Comparison of ENCODE assay signal across 9 cellular contexts in genomic region chr12:53096089-53096741, GRCh38. TPM values are rescaled to one million over a fixed set of nuclear protein-coding genes. Genes with fewer than 3 reads are reported as not detected.
DNase-seq lines count a peak whose midpoint lies in the region; ATAC-seq and TF ChIP-seq lines count a peak whose summit lies in the region.
"Had no signal": no experiment of that assay in that cellular context is flagged by ENCODE, and none has a peak within 500 bp of the region (broad histone marks: within the 10 kb centered on the region; RNA-seq: fewer than 3 reads in every experiment).

No MANE protein-coding gene starts in this region.

- H3K27ac Mint-ChIP-seq in glutamatergic neuron (ENCODE audit: unreplicated experiment) = no peak overlapping the region

- peak overlapping the region; percentile 76 for H3K4me3 ChIP-seq in AG09309 (ENCODE audit: control insufficient read depth, low read depth, low read length)

- no peaks in the 10 kb centered on the region for H3K36me3 Mint-ChIP-seq in glutamatergic neuron (ENCODE audit: unreplicated experiment)

- ATAC-seq in GM21360 (IDR thresholded peaks at IDR 0.05; ENCODE audit: unreplicated experiment) = no peak

- H3K4me3 Mint-ChIP-seq in glutamatergic neuron (ENCODE audit: unreplicated experiment) = no peak overlapping the region

- DNase-seq in AG09309 (ENCODE audit: low read depth) (peak; percentile 74), LHCN-M2 (ENCODE audit: low read depth) (peak; percentile 39), epidermal melanocyte (ENCODE audit: insufficient read length, low spot score) (peak; percentile 28), myocyte (ENCODE audit: low read depth) (peak; percentile 26), glutamatergic neuron (no peak), HPDE6-E6E7 (ENCODE audit: extremely low spot score) (no peak), NCI-H1930 (lab: John Stamatoyannopoulos, UW) (no peak)

- peaks cover 6% of the 10 kb centered on the region for H3K9me3 Mint-ChIP-seq in glutamatergic neuron (ENCODE audit: unreplicated experiment)

- peaks cover 32% of the 10 kb centered on the region for H3K27me3 Mint-ChIP-seq in glutamatergic neuron (ENCODE audit: unreplicated experiment)

- TF ChIP-seq CTCF in AG09309 (IDR thresholded peaks at IDR 0.05; ENCODE audit: control insufficient read depth, insufficient read depth, low read depth, low read length, missing control alignments) (no peak), glutamatergic neuron (IDR thresholded peaks at IDR 0.05; ENCODE audit: partially characterized antibody, unreplicated experiment) (no peak)

- H3K4me1 Mint-ChIP-seq in glutamatergic neuron (ENCODE audit: low read depth, unreplicated experiment) = peaks cover 8% of the 10 kb centered on the region

RNA-seq across cellular contexts. Expression of gene IGFBP6, which starts 1.3 kb away (rescaled TPM):
- total RNA-seq in LHCN-M2 (2014; rRNA removed) = 178 and 231 TPM in 2 replicates
- polyA plus RNA-seq in LHCN-M2 (2012) = 127 TPM
- total RNA-seq in myocyte = 42.5 and 49.8 TPM in 2 replicates
- 17.4 TPM for polyA plus RNA-seq in myocyte (2012)
- not detected for total RNA-seq in glutamatergic neuron (ENCODE audit: unreplicated experiment)

RNA-seq across cellular contexts. Expression of gene SOAT2, which starts 7.1 kb away (rescaled TPM):
- total RNA-seq in LHCN-M2 (2014; rRNA removed) (not detected in 2 replicates), myocyte (not detected in 2 replicates), glutamatergic neuron (ENCODE audit: unreplicated experiment) (not detected)
- polyA plus RNA-seq in LHCN-M2 (2012) = not detected
- not detected for polyA plus RNA-seq in myocyte (2012)
- total RNA-seq: HT1080 had no signal

RNA-seq across cellular contexts. Expression of gene SPRYD3, which starts 17.0 kb away (rescaled TPM):
- total RNA-seq in LHCN-M2 (2014; rRNA removed) (20.0 and 21.9 TPM in 2 replicates), myocyte (25.7 and 35.7 TPM in 2 replicates), glutamatergic neuron (ENCODE audit: unreplicated experiment) (13.9 TPM)
- 32.5 TPM for polyA plus RNA-seq in LHCN-M2 (2012)
- 60.9 TPM for polyA plus RNA-seq in myocyte (2012)

RNA-seq across cellular contexts. Expression of gene TNS2, which starts 46.4 kb away (rescaled TPM):
- total RNA-seq in LHCN-M2 (2014; rRNA removed) (79.6 and 95.7 TPM in 2 replicates), myocyte (43.8 and 59.8 TPM in 2 replicates), glutamatergic neuron (ENCODE audit: unreplicated experiment) (2.5 TPM)
- 34.3 TPM for polyA plus RNA-seq in LHCN-M2 (2012)
- polyA plus RNA-seq in myocyte (2012) = 43.4 TPM

Comparison
In these comparisons a context has a peak if more than half of its experiments do, and no peak if none do; other contexts are left out.
1. DNase-seq: peak in AG09309 (single experiment), LHCN-M2 (single experiment), epidermal melanocyte (single experiment) and myocyte (single experiment); none in glutamatergic neuron (single experiment), HPDE6-E6E7 (single experiment) and NCI-H1930 (0 of 2).
2. RNA of gene IGFBP6, which starts 1.3 kb away (total RNA-seq): 178 to 231 TPM in LHCN-M2 and 42.5 to 49.8 TPM in myocyte; not detected in glutamatergic neuron (single experiment); every median in the first group is over 10 times any median in the second.